8 cellular contexts compared by ENCODE assay signal in genomic region chr12:121839106-121839992, GRCh38. TPM values are rescaled to one million over a fixed set of nuclear protein-coding genes. Genes with fewer than 3 reads are reported as not detected.
A peak's percentile ranks its signal among the peaks of the same experiment; 100 is the strongest.
DNase-seq lines count a peak whose midpoint lies in the region; ATAC-seq and TF ChIP-seq lines count a peak whose summit lies in the region.

No MANE protein-coding gene starts in this region.

- peak overlapping the region; percentile 53 to 91 for H3K27ac Mint-ChIP-seq in natural killer cell

- H3K27me3 Mint-ChIP-seq in natural killer cell (ENCODE audit: low read depth in 2 of 2), result no peaks in the 10 kb centered on the region

- peak; percentile 99 for ATAC-seq in GM21723 (IDR thresholded peaks at IDR 0.05; ENCODE audit: unreplicated experiment)
- ATAC-seq in natural killer cell, result peak; percentile 98 to 100 (median 98)

- peak overlapping the region; percentile 41 to 75 (median 56) for H3K27ac ChIP-seq in Peyer's patch

- no peaks in the 10 kb centered on the region for H3K9me3 ChIP-seq in Peyer's patch

- H3K4me1 Mint-ChIP-seq in natural killer cell, result peaks cover 12 to 19% of the 10 kb centered on the region in 2 donors

- TF ChIP-seq CTCF in Peyer's patch (IDR thresholded peaks at IDR 0.05) (peak; percentile 15 to 74 (median 56)), fibroblast of mammary gland (conservative IDR thresholded peaks at IDR 0.05; ENCODE audit: control insufficient read depth, insufficient read depth, low read depth, low read length) (no peak), natural killer cell (IDR thresholded peaks at IDR 0.05) (no peak)

- DNase-seq in DMS79 (lab: John Stamatoyannopoulos, UW) (peak; percentile 67), KG1 (lab: John Stamatoyannopoulos, UW) (peak; percentile 96), Peyer's patch (peak; percentile 100), fibroblast of mammary gland (ENCODE audit: low read depth) (peak; percentile 97), natural killer cell (peak; percentile 99)
- DNase-seq in activated T-helper 1 cell treated with anti-CD3 and anti-CD28 coated beads, Interleukin-2, amount 50 U/mL, for 16 hours (ENCODE audit: low read depth in 1 of 2, low spot score in 1 of 2), result peak; percentile 99 to 100
- DNase-seq in stimulated activated naive CD4-positive, alpha-beta T cell (lab: John Stamatoyannopoulos, UW), result peak; percentile 98 to 100 (median 99)

- H3K4me3 ChIP-seq in Peyer's patch, result peak overlapping the region; percentile 43 to 70 (median 62)
- H3K4me3 ChIP-seq in fibroblast of mammary gland (ENCODE audit: control insufficient read depth, low read depth, low read length), result peak overlapping the region; percentile 68

- no peaks in the 10 kb centered on the region for H3K9me3 Mint-ChIP-seq in natural killer cell

- TF ChIP-seq POLR2A in Peyer's patch (IDR thresholded peaks at IDR 0.05), result peak in 1 of 2 donors; percentile 76

- H3K36me3 ChIP-seq in Peyer's patch, result no peaks in the 10 kb centered on the region

- no peaks in the 10 kb centered on the region for H3K36me3 Mint-ChIP-seq in natural killer cell

- H3K4me3 Mint-ChIP-seq in natural killer cell, result peak overlapping the region; percentile 91

- intact Hi-C loops in natural killer cell (cut with micrococcal nuclease), result loop anchor here (1.0 kb wide), 1 partner anchor 49 kb away; the partner anchor contains the start of gene PSMD9

- peaks cover 0 to 6% (median 4%) of the 10 kb centered on the region in 4 donors for H3K4me1 ChIP-seq in Peyer's patch

- H3K27me3 ChIP-seq in Peyer's patch, result no peaks in the 10 kb centered on the region

RNA-seq across cellular contexts. Expression of gene HPD, which starts 19.3 kb away (rescaled TPM):
- total RNA-seq in Peyer's patch (not detected), natural killer cell (not detected)

RNA-seq across cellular contexts. Expression of gene SETD1B, which starts 35.5 kb away (rescaled TPM):
- total RNA-seq in Peyer's patch (10 to 100 TPM; 15.4 to 30.5 (median 25.3) TPM), natural killer cell (10 to 100 TPM; 55.1 to 57.5 (median 56.2) TPM)

RNA-seq across cellular contexts. Expression of gene RHOF, which starts 45.9 kb away (rescaled TPM):
- total RNA-seq in Peyer's patch, result 100 to 1,000 TPM in 2 of 4 donors, 10 to 100 TPM in 2; 31.4 to 134 (median 91.0) TPM
- total RNA-seq in natural killer cell, result 100 to 1,000 TPM; 146 to 201 (median 177) TPM

RNA-seq across cellular contexts. Expression of gene PSMD9, which starts 49.2 kb away (rescaled TPM):
- total RNA-seq in Peyer's patch (10 to 100 TPM; 33.1 to 47.7 (median 37.8) TPM), natural killer cell (10 to 100 TPM; 32.0 to 47.6 (median 47.2) TPM)

Comparison
In these comparisons a context has a peak if more than half of its experiments do, and no peak if none do; other contexts are left out.
1. Peak in every context shown above with its lines: DNase-seq, ATAC-seq, H3K4me3 ChIP-seq and H3K27ac ChIP-seq.
2. CTCF ChIP-seq: peak in Peyer's patch (6 of 6); none in fibroblast of mammary gland (single experiment) and natural killer cell (single experiment).